18 cellular contexts compared by ENCODE assay signal in genomic region chr21:24420694-24421093, GRCh38.
DNase-seq lines count a peak whose midpoint lies in the region; ATAC-seq and TF ChIP-seq lines count a peak whose summit lies in the region.
"Had no signal": no experiment of that assay in that cellular context is flagged by ENCODE, and none has a peak within 500 bp of the region (broad histone marks: within the 10 kb centered on the region; RNA-seq: fewer than 3 reads in every experiment).

No MANE protein-coding gene starts in this region.

- CTCF ChIA-PET in MCF 10A (lab: Yijun Ruan, JAX) = no interaction called here

- H3K4me1 Mint-ChIP-seq in MCF 10A (ENCODE audit: insufficient read depth, unreplicated experiment) = no peaks in the 10 kb centered on the region
- H3K4me1 Mint-ChIP-seq: CD4-positive, alpha-beta memory T cell had no signal

- POLR2A ChIA-PET in MCF 10A (lab: Yijun Ruan, JAX) = no interaction called here

- H3K27me3 ChIP-seq in upper lobe of right lung = no peaks in the 10 kb centered on the region
- H3K27me3 ChIP-seq: gastroesophageal sphincter, neutrophil had no signal

- H3K36me3 Mint-ChIP-seq in MCF 10A (ENCODE audit: insufficient read depth, unreplicated experiment) = no peaks in the 10 kb centered on the region
- H3K36me3 Mint-ChIP-seq: CD4-positive, alpha-beta memory T cell had no signal

- TF ChIP-seq CTCF in MCF 10A (IDR thresholded peaks at IDR 0.05; ENCODE audit: unreplicated experiment) = no peak
- TF ChIP-seq CTCF in upper lobe of right lung (IDR thresholded peaks at IDR 0.05) = no peak

- peaks cover 8% of the 10 kb centered on the region for H3K9me3 Mint-ChIP-seq in MCF 10A (ENCODE audit: unreplicated experiment)

- intact Hi-C loops in MCF 10A (cut with micrococcal nuclease) (no loop called here), upper lobe of right lung (cut with DNase I) (no loop called here)

- H3K27ac Mint-ChIP-seq in MCF 10A (ENCODE audit: low read depth, unreplicated experiment) = no peak overlapping the region
- H3K27ac Mint-ChIP-seq: CD4-positive, alpha-beta memory T cell had no signal

- H3K4me3 ChIP-seq in upper lobe of right lung = no peak overlapping the region
- H3K4me3 ChIP-seq: gastroesophageal sphincter had no signal

- H3K36me3 ChIP-seq in upper lobe of right lung = no peaks in the 10 kb centered on the region
- H3K36me3 ChIP-seq: gastroesophageal sphincter, neutrophil had no signal

- no peak overlapping the region for H3K4me3 Mint-ChIP-seq in MCF 10A (ENCODE audit: unreplicated experiment)
- H3K4me3 Mint-ChIP-seq: CD4-positive, alpha-beta memory T cell had no signal

- DNase-seq in NOMO-1 treated with DMSO at 0.1 percent for 48 hours (lab: John Stamatoyannopoulos, UW; ENCODE audit: unreplicated experiment) (peak; percentile 29), NOMO-1 treated with dmso at 0.1 percent for 144 hours (lab: John Stamatoyannopoulos, UW; ENCODE audit: unreplicated experiment) (no peak), pons (ENCODE audit: low spot score) (peak; percentile 48), MCF 10A (ENCODE audit: unreplicated experiment) (no peak), upper lobe of right lung (no peak)
- DNase-seq: activated CD4-positive, alpha-beta T cell treated with anti-CD3 and anti-CD28 coated beads, Interleukin-2, amount 50 U/mL, for 4 hours; amniotic stem cell; CD4-positive, alpha-beta memory T cell; cerebellar nuclear complex; EL; NCI-H2171; stimulated activated naive CD4-positive, alpha-beta T cell had no signal

- H3K27ac ChIP-seq in upper lobe of right lung = no peak overlapping the region
- H3K27ac ChIP-seq: 22Rv1, gastroesophageal sphincter, neutrophil had no signal

- H3K9me3 ChIP-seq in upper lobe of right lung = peaks cover 10% of the 10 kb centered on the region
- H3K9me3 ChIP-seq: neutrophil had no signal

- H3K27me3 Mint-ChIP-seq in MCF 10A (ENCODE audit: insufficient read depth, unreplicated experiment) = no peaks in the 10 kb centered on the region
- H3K27me3 Mint-ChIP-seq: CD4-positive, alpha-beta memory T cell had no signal

- ATAC-seq in HG02852 (IDR thresholded peaks at IDR 0.05; ENCODE audit: unreplicated experiment) (peak; percentile 84), HG03469 (IDR thresholded peaks at IDR 0.05; ENCODE audit: unreplicated experiment) (peak; percentile 74), HG03135 (IDR thresholded peaks at IDR 0.05; ENCODE audit: unreplicated experiment) (no peak), upper lobe of right lung (no peak)
- ATAC-seq: gastroesophageal sphincter had no signal

- H3K4me1 ChIP-seq in upper lobe of right lung = no peaks in the 10 kb centered on the region
- H3K4me1 ChIP-seq: gastroesophageal sphincter had no signal

- BruUV-seq in MCF 10A (replicated peaks; lab: Mats Ljungman, UMichigan) = no TSS peak

Comparison
In these comparisons a context has a peak if more than half of its experiments do, and no peak if none do; other contexts are left out.
1. DNase-seq: peak in NOMO-1 treated with DMSO at 0.1 percent for 48 hours (single experiment) and pons (single experiment); none in NOMO-1 treated with dmso at 0.1 percent for 144 hours (single experiment), MCF 10A (single experiment) and upper lobe of right lung (single experiment).
2. ATAC-seq: peak in HG02852 (single experiment) and HG03469 (single experiment); none in HG03135 (single experiment) and upper lobe of right lung (single experiment).